ENCODE assay signal across 22 cellular contexts in the genomic region with DNA sequence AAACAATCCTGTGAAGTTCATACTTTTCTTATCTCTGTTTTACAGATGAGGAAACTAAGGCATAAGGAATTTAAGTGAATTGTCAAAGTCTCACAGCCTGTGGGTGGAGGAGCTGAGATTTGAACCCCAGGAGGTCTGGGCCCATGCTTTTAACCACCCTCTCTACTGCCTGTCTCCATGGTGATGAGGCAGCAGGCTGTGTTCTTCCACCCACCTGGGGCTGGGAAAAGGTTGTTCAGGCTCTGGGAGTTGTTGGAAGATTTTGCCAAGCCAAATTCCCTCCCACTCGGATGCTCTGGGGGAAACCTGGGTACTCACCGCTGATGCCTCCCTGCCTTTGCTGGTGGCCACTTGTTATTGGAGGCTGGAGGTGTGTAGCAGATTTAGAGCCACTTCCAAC. TPM values are rescaled to one million over a fixed set of nuclear protein-coding genes. Genes with fewer than 3 reads are reported as not detected.
A peak's percentile ranks its signal among the peaks of the same experiment; 100 is the strongest.
DNase-seq lines count a peak whose midpoint lies in the region; ATAC-seq and TF ChIP-seq lines count a peak whose summit lies in the region.
"Had no signal": no experiment of that assay in that cellular context is flagged by ENCODE, and none has a peak within 500 bp of the region (broad histone marks: within the 10 kb centered on the region; RNA-seq: fewer than 3 reads in every experiment).

No MANE protein-coding gene starts in this region.

- no peak for TF ChIP-seq POLR2A in IMR-90 (IDR thresholded peaks at IDR 0.05; ENCODE audit: low read depth, low read length)

- H3K9me1 ChIP-seq in IMR-90 (ENCODE audit: insufficient read depth, low read length): peaks cover 12% of the 10 kb centered on the region

- peaks cover 0 to 18% (median 0%) of the 10 kb centered on the region in 11 experiments; a peak in 5 of 22 replicates for H3K27me3 ChIP-seq in BLaER1 treated with 17β-estradiol and CSF1 and Interleukin-3, amounts not matched to agents 10 nM and 100 nM
- H3K27me3 ChIP-seq in IMR-90 (ENCODE audit: control insufficient read depth, insufficient read depth, low read length) (no peaks in the 10 kb centered on the region), neuronal stem cell (ENCODE audit: control insufficient read depth in 3 of 3, insufficient read depth in 3 of 3, low read depth in 1 of 3, low read length in 3 of 3) (peaks cover 2 to 72% (median 7%) of the 10 kb centered on the region in 3 experiments)
- H3K27me3 ChIP-seq: breast epithelium had no signal

- peak; percentile 87 for DNase-seq in IMR-90
- peak in 30 of 61 donors; percentile 23 to 88 (median 54) for DNase-seq in caudate nucleus (lab: John Stamatoyannopoulos, UW)
- no peak for DNase-seq in neuronal stem cell (ENCODE audit: low spot score)
- no peak for DNase-seq in nephron progenitor cell
- no peak for DNase-seq in glomerular visceral epithelial cell (ENCODE audit: extremely low spot score)
- no peak for DNase-seq in KG1 (lab: John Stamatoyannopoulos, UW)
- DNase-seq: activated CD4-positive, alpha-beta T cell treated with anti-CD3 and anti-CD28 coated beads for 36 hours; activated naive CD8-positive, alpha-beta T cell treated with anti-CD3 and anti-CD28 coated beads for 36 hours; CD4-positive, alpha-beta memory T cell; DMS79; foreskin melanocyte; NCI-H1105 treated with DMSO at 0.1 percent for 48 hours; NCI-H526 treated with DMSO at 0.1 percent for 48 hours had no signal

- H3K4me1 ChIP-seq in BLaER1 treated with 17β-estradiol and CSF1 and Interleukin-3, amounts not matched to agents 10 nM and 100 nM: peaks cover 60 to 97% (median 94%) of the 10 kb centered on the region in 10 experiments
- peaks cover 63% of the 10 kb centered on the region for H3K4me1 ChIP-seq in IMR-90 (ENCODE audit: control insufficient read depth, insufficient read depth, low read length)
- peaks cover 21 to 38% of the 10 kb centered on the region in 2 donors for H3K4me1 ChIP-seq in neuronal stem cell (ENCODE audit: control insufficient read depth in 2 of 2, insufficient read depth in 1 of 2, low read depth in 1 of 2, low read length in 2 of 2)

- no peaks in the 10 kb centered on the region for H3K36me3 ChIP-seq in BLaER1 treated with 17β-estradiol and CSF1 and Interleukin-3, amounts not matched to agents 10 nM and 100 nM
- H3K36me3 ChIP-seq in IMR-90 (ENCODE audit: control insufficient read depth, insufficient read depth, low read length) (no peaks in the 10 kb centered on the region), neuronal stem cell (replicated peaks in 1 of 2; ENCODE audit: control insufficient read depth in 2 of 2, insufficient read depth in 2 of 2, low read length in 2 of 2) (no peaks in the 10 kb centered on the region)
- H3K36me3 ChIP-seq: breast epithelium had no signal

- H3K4ac ChIP-seq in IMR-90 (ENCODE audit: low read depth, low read length): peak overlapping the region; percentile 53
- no peak overlapping the region for H3K4ac ChIP-seq in neuronal stem cell (ENCODE audit: low read length)

- 0 out of 22 replicates have a peak overlapping the region, but pooled peaks of 1 of the 11 experiments have one; percentile 4 for H3K27ac ChIP-seq in BLaER1 treated with 17β-estradiol and CSF1 and Interleukin-3, amounts not matched to agents 10 nM and 100 nM
- H3K27ac ChIP-seq in IMR-90 (ENCODE audit: insufficient read depth, low read length): peak overlapping the region; percentile 52
- H3K27ac ChIP-seq in caudate nucleus (ENCODE audit: low read depth, low read length): peak overlapping the region; percentile 76
- no peak overlapping the region for H3K27ac ChIP-seq in neuronal stem cell (replicated peaks; ENCODE audit: low read length)
- H3K27ac ChIP-seq: epithelial cell of prostate had no signal

- no peak overlapping the region for H3K56ac ChIP-seq in IMR-90 (ENCODE audit: extremely low read depth, insufficient read depth, low read length)

- H3K9me3 Mint-ChIP-seq in nephron progenitor cell: no peaks in the 10 kb centered on the region
- H3K9me3 Mint-ChIP-seq: activated naive CD8-positive, alpha-beta T cell treated with anti-CD3 and anti-CD28 coated beads for 36 hours; CD4-positive, alpha-beta memory T cell; stimulated activated memory B cell treated with anti-CD40 and anti-IgM and Interleukin-4, amounts not matched to agents 10 μg/mL and 1 μg/mL and 100 μg/mL, for 72 hours; type B pancreatic cell had no signal

- TF ChIP-seq CTCF in IMR-90 (conservative IDR thresholded peaks at IDR 0.05; ENCODE audit: low read depth, low read length) (no peak), nephron progenitor cell (IDR thresholded peaks at IDR 0.05) (no peak)

- peak overlapping the region; percentile 27 for H2BK120ac ChIP-seq in IMR-90 (ENCODE audit: low read depth, low read length)
- H2BK120ac ChIP-seq in neuronal stem cell (ENCODE audit: low read depth, low read length): no peak overlapping the region

- intact Hi-C loops in IMR-90 (cut with micrococcal nuclease): loop anchor here (2.0 kb wide), 1 partner anchor 15 kb away; no protein-coding TSS in a partner anchor

- H3K14ac ChIP-seq in IMR-90 (replicated peaks; ENCODE audit: low read depth, low read length) (peak overlapping the region; percentile 8; the same call in 1 of the 2 replicates), neuronal stem cell (ENCODE audit: low read length) (no peak overlapping the region)

- TF ChIP-seq RAD21 in IMR-90 (IDR thresholded peaks at IDR 0.05; ENCODE audit: low read length): no peak

- peak overlapping the region; percentile 36; the same call in 1 of the 2 replicates for H2BK20ac ChIP-seq in IMR-90 (ENCODE audit: low read depth, low read length)

- peaks cover 0 to 4% of the 10 kb centered on the region in 2 experiments; a peak in 2 of 4 replicates for H3K79me1 ChIP-seq in IMR-90 (ENCODE audit: low read depth in 1 of 2, low read length in 2 of 2)
- no peaks in the 10 kb centered on the region for H3K79me1 ChIP-seq in neuronal stem cell (ENCODE audit: low read depth, low read length)

- peak overlapping the region; percentile 84 for H3K18ac ChIP-seq in IMR-90 (ENCODE audit: low read depth, low read length)
- peak overlapping the region; percentile 16 for H3K18ac ChIP-seq in neuronal stem cell (ENCODE audit: low read length)

- CTCF ChIA-PET in IMR-90 (lab: Yijun Ruan, JAX): no interaction called here

- no CpG with 5 or more reads among the region's 2 CpGs for WGBS in IMR-90 (ENCODE audit: extremely low coverage in 2 of 2, insufficient read length in 1 of 2), 2 experiments
- no CpG with 5 or more reads among the region's 2 CpGs for WGBS in neuronal stem cell (ENCODE audit: extremely low coverage in 2 of 2, insufficient read length in 2 of 2, insufficient replicate concordance in 1 of 2), 2 donors

- BruUV-seq in IMR-90 (replicated peaks; lab: Mats Ljungman, UMichigan): no TSS peak

- no peaks in the 10 kb centered on the region; a peak in 3 of 22 replicates for H4K20me1 ChIP-seq in BLaER1 treated with 17β-estradiol and CSF1 and Interleukin-3, amounts not matched to agents 10 nM and 100 nM
- no peaks in the 10 kb centered on the region for H4K20me1 ChIP-seq in IMR-90 (ENCODE audit: insufficient read depth, low read length)

- H4K91ac ChIP-seq in IMR-90 (ENCODE audit: insufficient read depth, low read depth, low read length): peak overlapping the region; percentile 92; the same call in 1 of the 2 replicates
- no peak overlapping the region for H4K91ac ChIP-seq in neuronal stem cell (ENCODE audit: low read depth, low read length, poor library complexity)

- H3K27me3 Mint-ChIP-seq in nephron progenitor cell (ENCODE audit: low read depth, poor library complexity): peaks cover 33% of the 10 kb centered on the region

- ATAC-seq in IMR-90 (ENCODE audit: low read depth) (peak; percentile 33), GM21360 (IDR thresholded peaks at IDR 0.05; ENCODE audit: unreplicated experiment) (no peak)
- ATAC-seq: activated CD4-positive, alpha-beta T cell treated with anti-CD3 and anti-CD28 coated beads for 36 hours; HCT116; naive thymus-derived CD8-positive, alpha-beta T cell; stimulated activated memory B cell treated with anti-CD40 and anti-IgM and Interleukin-4, amounts not matched to agents 10 μg/mL and 1 μg/mL and 100 μg/mL, for 72 hours had no signal

- H3K9me3 ChIP-seq in BLaER1 treated with 17β-estradiol and CSF1 and Interleukin-3, amounts not matched to agents 10 nM and 100 nM (replicated peaks in 1 of 11): no peaks in the 10 kb centered on the region
- H3K9me3 ChIP-seq in IMR-90 (ENCODE audit: control insufficient read depth, insufficient read depth, low read length) (no peaks in the 10 kb centered on the region), neuronal stem cell (replicated peaks in 1 of 2; ENCODE audit: control insufficient read depth in 2 of 2, insufficient read depth in 1 of 2, low read depth in 1 of 2, low read length in 2 of 2) (no peaks in the 10 kb centered on the region)
- H3K9me3 ChIP-seq: breast epithelium had no signal

- H2BK5ac ChIP-seq in IMR-90 (ENCODE audit: low read depth, low read length, poor library complexity, severe bottlenecking): peak overlapping the region; percentile 81
- no peak overlapping the region for H2BK5ac ChIP-seq in neuronal stem cell (ENCODE audit: low read length)

- POLR2A ChIA-PET in IMR-90 (lab: Charles Lee; ENCODE audit: unreplicated experiment): no interaction called here

- in situ Hi-C loops in IMR-90 (cut with MboI; ENCODE audit: low sequenced_read_pairs): no loop called here

- H2BK15ac ChIP-seq in IMR-90 (ENCODE audit: low read depth, low read length) (peak overlapping the region; percentile 60; the same call in 2 of the 3 replicates), neuronal stem cell (ENCODE audit: low read length) (no peak overlapping the region)

- H2AK9ac ChIP-seq in IMR-90 (replicated peaks; ENCODE audit: low read depth, low read length, poor library complexity): peak overlapping the region; percentile 79

- H3K23ac ChIP-seq in IMR-90 (ENCODE audit: low read depth, low read length): peak overlapping the region; percentile 27; the same call in 1 of the 2 replicates
- no peak overlapping the region for H3K23ac ChIP-seq in neuronal stem cell (ENCODE audit: low read depth, low read length, poor library complexity)

- H3K4me1 Mint-ChIP-seq in nephron progenitor cell: peaks cover 49% of the 10 kb centered on the region

- no peak overlapping the region for H3K4me3 ChIP-seq in BLaER1 treated with 17β-estradiol and CSF1 and Interleukin-3, amounts not matched to agents 10 nM and 100 nM
- H3K4me3 ChIP-seq in IMR-90 (ENCODE audit: insufficient read depth, low read depth, low read length) (no peak overlapping the region), neuronal stem cell (ENCODE audit: low read length in 2 of 2) (no peak overlapping the region)
- H3K4me3 ChIP-seq: breast epithelium had no signal

- dilution Hi-C loops in IMR-90 (cut with HindIII; ENCODE audit: low sequenced_read_pairs, unreplicated experiment): no loop called here

- peak overlapping the region; percentile 87 for H2AK5ac ChIP-seq in IMR-90 (ENCODE audit: low read depth, low read length)
- no peak overlapping the region for H2AK5ac ChIP-seq in neuronal stem cell (ENCODE audit: low read depth, low read length)

- H4K8ac ChIP-seq in IMR-90 (ENCODE audit: low read depth in 2 of 2, low read length in 2 of 2): peak overlapping the region; percentile 69 to 88; a peak in 3 of 4 replicates
- no peak overlapping the region for H4K8ac ChIP-seq in neuronal stem cell (ENCODE audit: low read depth, low read length)

- peak overlapping the region in 10 of 11 experiments; percentile 72 to 89 (median 82); a peak in 19 of 22 replicates for H3K4me2 ChIP-seq in BLaER1 treated with 17β-estradiol and CSF1 and Interleukin-3, amounts not matched to agents 10 nM and 100 nM
- no peak overlapping the region for H3K4me2 ChIP-seq in IMR-90 (ENCODE audit: low read depth, low read length)
- H3K4me2 ChIP-seq in neuronal stem cell (ENCODE audit: insufficient read depth, low read length, poor library complexity, severe bottlenecking): no peak overlapping the region

- no peak overlapping the region for H3K4me3 Mint-ChIP-seq in nephron progenitor cell
- H3K4me3 Mint-ChIP-seq: activated CD4-positive, alpha-beta T cell treated with anti-CD3 and anti-CD28 coated beads for 36 hours; activated naive CD8-positive, alpha-beta T cell treated with anti-CD3 and anti-CD28 coated beads for 36 hours; CD4-positive, alpha-beta memory T cell; stimulated activated memory B cell treated with anti-CD40 and anti-IgM and Interleukin-4, amounts not matched to agents 10 μg/mL and 1 μg/mL and 100 μg/mL, for 72 hours had no signal

- no peak overlapping the region for H2BK12ac ChIP-seq in neuronal stem cell (ENCODE audit: low read length)

- H2AFZ ChIP-seq in IMR-90 (replicated peaks; ENCODE audit: low read length, poor library complexity): peak overlapping the region; percentile 6
- H2AFZ ChIP-seq in neuronal stem cell (ENCODE audit: low read length): no peak overlapping the region
- H2AFZ ChIP-seq: parathyroid adenoma had no signal

- H4K5ac ChIP-seq in IMR-90 (ENCODE audit: low read depth, low read length): peak overlapping the region; percentile 73

- no peaks in the 10 kb centered on the region for H3K36me3 Mint-ChIP-seq in nephron progenitor cell (ENCODE audit: low read depth)
- H3K36me3 Mint-ChIP-seq: activated naive CD8-positive, alpha-beta T cell treated with anti-CD3 and anti-CD28 coated beads for 36 hours; CD4-positive, alpha-beta memory T cell; stimulated activated memory B cell treated with anti-CD40 and anti-IgM and Interleukin-4, amounts not matched to agents 10 μg/mL and 1 μg/mL and 100 μg/mL, for 72 hours had no signal

- H3K9ac ChIP-seq in BLaER1 treated with 17β-estradiol and CSF1 and Interleukin-3, amounts not matched to agents 10 nM and 100 nM: 0 out of 22 replicates have a peak overlapping the region, but pooled peaks of 1 of the 11 experiments have one; percentile 0
- H3K9ac ChIP-seq in IMR-90 (ENCODE audit: low read depth, low read length): peak overlapping the region; percentile 57; the same call in 1 of the 2 replicates
- H3K9ac ChIP-seq in neuronal stem cell (ENCODE audit: low read depth, low read length, poor library complexity): no peak overlapping the region
- H3K9ac ChIP-seq: parathyroid adenoma had no signal

- no peak overlapping the region for H3K27ac Mint-ChIP-seq in nephron progenitor cell
- H3K27ac Mint-ChIP-seq: activated CD4-positive, alpha-beta T cell treated with anti-CD3 and anti-CD28 coated beads for 36 hours; activated naive CD8-positive, alpha-beta T cell treated with anti-CD3 and anti-CD28 coated beads for 36 hours; type B pancreatic cell had no signal

RNA-seq across cellular contexts. Expression of a gene that starts 18.3 kb away (rescaled TPM):
- 3.0 and 3.1 TPM in 2 replicates for total RNA-seq in IMR-90 (2012; rRNA removed)
- 22.6 and 24.8 TPM in 2 replicates for polyA plus RNA-seq in IMR-90 (2012; rRNA removed)
- polyA plus RNA-seq in IMR-90 (2012; cell fraction: cytosol; rRNA removed): 10.2 and 21.0 TPM in 2 replicates
- 33.0 and 36.8 TPM in 2 replicates for polyA plus RNA-seq in IMR-90 (2012; cell fraction: nucleus; rRNA removed; ENCODE audit: low replicate concordance)
- polyA plus RNA-seq in neuronal stem cell (2013, experiment 1 of 2): 3.8 TPM
- 3.2 TPM for polyA plus RNA-seq in neuronal stem cell (2013, experiment 2 of 2)
- polyA plus RNA-seq: CD4-positive, alpha-beta memory T cell; naive thymus-derived CD8-positive, alpha-beta T cell had no signal

RNA-seq across cellular contexts. Expression of a gene that starts 38.9 kb away (rescaled TPM):
- total RNA-seq in IMR-90 (2012; rRNA removed): under 0.01 TPM in 2 replicates
- 0.24 TPM in 2 replicates for polyA plus RNA-seq in IMR-90 (2012; rRNA removed)
- polyA plus RNA-seq in IMR-90 (2012; cell fraction: cytosol; rRNA removed): 0.02 and 0.04 TPM in 2 replicates
- 0.16 and 0.25 TPM in 2 replicates for polyA plus RNA-seq in IMR-90 (2012; cell fraction: nucleus; rRNA removed; ENCODE audit: low replicate concordance)
- polyA plus RNA-seq in neuronal stem cell (2013, experiment 1 of 2): 0.57 TPM
- 0.47 TPM for polyA plus RNA-seq in neuronal stem cell (2013, experiment 2 of 2)
- total RNA-seq: CD4-positive, alpha-beta memory T cell; naive thymus-derived CD8-positive, alpha-beta T cell had no signal
- polyA plus RNA-seq: CD4-positive, alpha-beta memory T cell had no signal

Comparison
In these comparisons a context has a peak if more than half of its experiments do, and no peak if none do; other contexts are left out.
1. H3K4me2 ChIP-seq: peak in BLaER1 treated with 17β-estradiol and CSF1 and Interleukin-3, amounts not matched to agents 10 nM and 100 nM (10 of 11); none in IMR-90 (single experiment) and neuronal stem cell (single experiment).